In genomic region chr5:43042176-43042625, GRCh38 we compare ENCODE assay signal across 8 cellular contexts. TPM values are rescaled to one million over a fixed set of nuclear protein-coding genes. Genes with fewer than 3 reads are reported as not detected.
DNase-seq lines count a peak whose midpoint lies in the region; ATAC-seq and TF ChIP-seq lines count a peak whose summit lies in the region.

No MANE protein-coding gene starts in this region.

- no peak overlapping the region for H2BK5ac ChIP-seq in neuronal stem cell (ENCODE audit: low read length)

- POLR2A ChIA-PET in OCI-LY7 (lab: Charles Lee), result interaction anchor here (0.6 to 3.2 kb wide), 17 partner anchors 9 to 442 kb away, joined by 3 to 55 read pairs (median 7); partner anchors contain the start of genes TMEM267 and ZNF131

- peaks cover 3% of the 10 kb centered on the region for H3K79me1 ChIP-seq in neuronal stem cell (ENCODE audit: low read depth, low read length)

- H2AFZ ChIP-seq in OCI-LY7 (ENCODE audit: low read length) (peak overlapping the region; percentile 95), neuronal stem cell (ENCODE audit: low read length) (peak overlapping the region; percentile 87)

- CTCF ChIA-PET in OCI-LY7 (lab: Charles Lee; ENCODE audit: unreplicated experiment), result interaction anchor here (0.8 to 1.3 kb wide), 3 partner anchors 23 to 442 kb away, joined by 3 to 7 read pairs (median 5); partner anchors contain the start of gene TMEM267

- H3K4me1 ChIP-seq in OCI-LY7 (ENCODE audit: insufficient read depth, low read length, poor library complexity, severe bottlenecking) (peaks cover 25% of the 10 kb centered on the region), neuronal stem cell (ENCODE audit: control insufficient read depth in 2 of 2, insufficient read depth in 1 of 2, low read depth in 1 of 2, low read length in 2 of 2) (peaks cover 2 to 16% of the 10 kb centered on the region in 2 donors), thyroid gland (peaks cover 18 to 20% of the 10 kb centered on the region in 2 donors)

- ATAC-seq in GM19468 (IDR thresholded peaks at IDR 0.05; ENCODE audit: extremely low read depth, unreplicated experiment), result peak; percentile 8

- H3K9me2 ChIP-seq in OCI-LY7 (ENCODE audit: insufficient read depth, low read length), result no peaks in the 10 kb centered on the region

- DNase-seq in COR-L47 (lab: John Stamatoyannopoulos, UW) (peak; percentile 77), HS-27A (ENCODE audit: low read depth) (peak; percentile 55), OCI-LY7 (ENCODE audit: low spot score) (peak; percentile 91), fibroblast of the aortic adventitia (ENCODE audit: low read depth) (peak; percentile 70), neuronal stem cell (ENCODE audit: low spot score) (peak; percentile 75), thyroid gland (peak; percentile 52 to 55)
- peak; percentile 81 for DNase-seq in activated T-helper 1 cell treated with anti-CD3 and anti-CD28 coated beads, Interleukin-12 subunit alpha, Interleukin-12 subunit beta, Interleukin-2, Interleukin-4 antibody, amounts not matched to agents 30 ng/mL and 10 ng/mL and 1 ng/mL, durations not matched to agents 14 hours and 24 hours and 36 hours (ENCODE audit: low spot score)

- H3K23ac ChIP-seq in neuronal stem cell (ENCODE audit: low read depth, low read length, poor library complexity), result peak overlapping the region; percentile 32

- H3K27me3 ChIP-seq in neuronal stem cell (ENCODE audit: control insufficient read depth in 3 of 3, insufficient read depth in 3 of 3, low read depth in 1 of 3, low read length in 3 of 3), result peaks cover 0 to 81% (median 18%) of the 10 kb centered on the region in 3 experiments
- H3K27me3 ChIP-seq in thyroid gland, result peaks cover 39% of the 10 kb centered on the region

- H2AK5ac ChIP-seq in neuronal stem cell (ENCODE audit: low read depth, low read length), result no peak overlapping the region

- no peaks in the 10 kb centered on the region for H3K27me3 Mint-ChIP-seq in activated T-helper 1 cell treated with anti-CD3 and anti-CD28 coated beads, Interleukin-12 subunit alpha, Interleukin-12 subunit beta, Interleukin-2, Interleukin-4 antibody, amounts not matched to agents 30 ng/mL and 10 ng/mL and 1 ng/mL, durations not matched to agents 14 hours and 24 hours and 36 hours (ENCODE audit: insufficient read depth)

- no TSS peak for BruUV-seq in OCI-LY7 (replicated peaks; lab: Mats Ljungman, UMichigan)

- H2BK120ac ChIP-seq in neuronal stem cell (ENCODE audit: low read depth, low read length), result no peak overlapping the region

- peak overlapping the region; percentile 53 for H3K18ac ChIP-seq in neuronal stem cell (ENCODE audit: low read length)

- no peak overlapping the region for H3K4ac ChIP-seq in neuronal stem cell (ENCODE audit: low read length)

- H4K8ac ChIP-seq in neuronal stem cell (ENCODE audit: low read depth, low read length), result no peak overlapping the region

- no peaks in the 10 kb centered on the region for H3K9me3 ChIP-seq in OCI-LY7 (ENCODE audit: low read length)
- H3K9me3 ChIP-seq in neuronal stem cell (replicated peaks in 1 of 2; ENCODE audit: control insufficient read depth in 2 of 2, insufficient read depth in 1 of 2, low read depth in 1 of 2, low read length in 2 of 2), result peaks cover 0 to 4% of the 10 kb centered on the region in 2 donors
- H3K9me3 ChIP-seq in thyroid gland, result no peaks in the 10 kb centered on the region

- no peaks in the 10 kb centered on the region for H4K20me1 ChIP-seq in OCI-LY7 (ENCODE audit: insufficient read depth, low read length)

- no peak overlapping the region for H4K91ac ChIP-seq in neuronal stem cell (ENCODE audit: low read depth, low read length, poor library complexity)

- H3K9ac ChIP-seq in neuronal stem cell (ENCODE audit: low read depth, low read length, poor library complexity), result peak overlapping the region; percentile 66

- no peak for TF ChIP-seq POLR2A in thyroid gland (IDR thresholded peaks at IDR 0.05)

- H3K27ac ChIP-seq in OCI-LY7 (ENCODE audit: low read depth, low read length, poor library complexity, severe bottlenecking) (peak overlapping the region; percentile 95), neuronal stem cell (replicated peaks; ENCODE audit: low read length) (no peak overlapping the region), thyroid gland (peak overlapping the region; percentile 88 to 91 (median 88))

- no peak overlapping the region for H2BK15ac ChIP-seq in neuronal stem cell (ENCODE audit: low read length)

- no peak overlapping the region for H3K14ac ChIP-seq in neuronal stem cell (ENCODE audit: low read length)

- H3K9me3 Mint-ChIP-seq in activated T-helper 1 cell treated with anti-CD3 and anti-CD28 coated beads, Interleukin-12 subunit alpha, Interleukin-12 subunit beta, Interleukin-2, Interleukin-4 antibody, amounts not matched to agents 30 ng/mL and 10 ng/mL and 1 ng/mL, durations not matched to agents 14 hours and 24 hours and 36 hours, result no peaks in the 10 kb centered on the region

- peak overlapping the region; percentile 95 for H3K4me2 ChIP-seq in OCI-LY7 (ENCODE audit: low read length)
- peak overlapping the region; percentile 96 for H3K4me2 ChIP-seq in neuronal stem cell (ENCODE audit: insufficient read depth, low read length, poor library complexity, severe bottlenecking)

- H3K27ac Mint-ChIP-seq in activated T-helper 1 cell treated with anti-CD3 and anti-CD28 coated beads, Interleukin-12 subunit alpha, Interleukin-12 subunit beta, Interleukin-2, Interleukin-4 antibody, amounts not matched to agents 30 ng/mL and 10 ng/mL and 1 ng/mL, durations not matched to agents 14 hours and 24 hours and 36 hours, result peak overlapping the region; percentile 86

- intact Hi-C loops in OCI-LY7 (cut with micrococcal nuclease; ENCODE audit: unreplicated experiment), result loop anchor here (1.0 to 5.0 kb wide), 2 partner anchors 63 to 90 kb away; no protein-coding TSS in a partner anchor
- intact Hi-C loops in activated T-helper 1 cell treated with anti-CD3 and anti-CD28 coated beads, Interleukin-12 subunit alpha, Interleukin-12 subunit beta, Interleukin-2, Interleukin-4 antibody, amounts not matched to agents 30 ng/mL and 10 ng/mL and 1 ng/mL, durations not matched to agents 14 hours and 24 hours and 36 hours (cut with micrococcal nuclease), result loop anchor here (1.0 kb wide), 3 partner anchors 22 to 347 kb away; partner anchors contain the start of gene HMGCS1
- intact Hi-C loops in thyroid gland (cut with DNase I), result no loop called here

- peak overlapping the region; percentile 82 for H3K4me3 Mint-ChIP-seq in activated T-helper 1 cell treated with anti-CD3 and anti-CD28 coated beads, Interleukin-12 subunit alpha, Interleukin-12 subunit beta, Interleukin-2, Interleukin-4 antibody, amounts not matched to agents 30 ng/mL and 10 ng/mL and 1 ng/mL, durations not matched to agents 14 hours and 24 hours and 36 hours

- no peaks in the 10 kb centered on the region for H3K36me3 Mint-ChIP-seq in activated T-helper 1 cell treated with anti-CD3 and anti-CD28 coated beads, Interleukin-12 subunit alpha, Interleukin-12 subunit beta, Interleukin-2, Interleukin-4 antibody, amounts not matched to agents 30 ng/mL and 10 ng/mL and 1 ng/mL, durations not matched to agents 14 hours and 24 hours and 36 hours (ENCODE audit: low read depth)

- no CpG with 5 or more reads among the region's 44 CpGs for WGBS in neuronal stem cell (ENCODE audit: extremely low coverage in 2 of 2, insufficient read length in 2 of 2, insufficient replicate concordance in 1 of 2), 2 donors
- 3 to 4% methylated on average over 24 of the region's 44 CpGs for WGBS in thyroid gland, 2 donors

- peaks cover 49% of the 10 kb centered on the region for H3K4me1 Mint-ChIP-seq in activated T-helper 1 cell treated with anti-CD3 and anti-CD28 coated beads, Interleukin-12 subunit alpha, Interleukin-12 subunit beta, Interleukin-2, Interleukin-4 antibody, amounts not matched to agents 30 ng/mL and 10 ng/mL and 1 ng/mL, durations not matched to agents 14 hours and 24 hours and 36 hours (ENCODE audit: low read depth)

- H3K79me2 ChIP-seq in OCI-LY7 (ENCODE audit: insufficient read depth, low read depth, low read length), result peaks cover 19% of the 10 kb centered on the region; the same call in 1 of the 2 replicates

- TF ChIP-seq CTCF in OCI-LY7 (conservative IDR thresholded peaks at IDR 0.05; ENCODE audit: low read length) (peak; percentile 56), fibroblast of the aortic adventitia (IDR thresholded peaks at IDR 0.05; ENCODE audit: insufficient read depth, low read length) (peak; percentile 31), thyroid gland (IDR thresholded peaks at IDR 0.05) (no peak)

- no peak overlapping the region for H2BK12ac ChIP-seq in neuronal stem cell (ENCODE audit: low read length)

- H3K4me3 ChIP-seq in OCI-LY7 (ENCODE audit: low read depth, low read length, poor library complexity, severe bottlenecking) (peak overlapping the region; percentile 70), fibroblast of the aortic adventitia (ENCODE audit: low read depth, low read length) (peak overlapping the region; percentile 79), neuronal stem cell (ENCODE audit: low read length in 2 of 2) (peak overlapping the region; percentile 58 to 66), thyroid gland (replicated peaks in 1 of 3) (peak overlapping the region in 2 of 3 donors; percentile 45 to 47)

- H3K36me3 ChIP-seq in OCI-LY7 (ENCODE audit: insufficient read depth, low read length) (no peaks in the 10 kb centered on the region), neuronal stem cell (replicated peaks in 1 of 2; ENCODE audit: control insufficient read depth in 2 of 2, insufficient read depth in 2 of 2, low read length in 2 of 2) (peaks cover 0 to 3% of the 10 kb centered on the region in 2 donors), thyroid gland (no peaks in the 10 kb centered on the region)

RNA-seq across cellular contexts. Expression of gene ANXA2R, which starts 2.1 kb away (rescaled TPM):
- 13.5 and 15.4 TPM in 2 replicates for total RNA-seq in OCI-LY7 (2014; rRNA removed; shearing (Covaris generic))
- total RNA-seq in OCI-LY7 (2022) (11.4 and 15.1 TPM in 2 replicates), fibroblast of the aortic adventitia (ENCODE audit: low replicate concordance) (3.0 and 3.4 TPM in 2 replicates), thyroid gland (1 to 10 TPM; 1.2 to 6.3 (median 4.0) TPM)
- 0.88 and 0.93 TPM in 2 replicates for total RNA-seq in activated T-helper 1 cell treated with anti-CD3 and anti-CD28 coated beads, Interleukin-12 subunit alpha, Interleukin-12 subunit beta, Interleukin-2, Interleukin-4 antibody, amounts not matched to agents 30 ng/mL and 10 ng/mL and 1 ng/mL, durations not matched to agents 14 hours and 24 hours and 36 hours
- 0.07 TPM for polyA plus RNA-seq in neuronal stem cell (2013, experiment 1 of 2)
- 0.07 TPM for polyA plus RNA-seq in neuronal stem cell (2013, experiment 2 of 2)

Comparison
In these comparisons a context has a peak if more than half of its experiments do, and no peak if none do; other contexts are left out.
1. CTCF ChIP-seq: peak in OCI-LY7 (single experiment) and fibroblast of the aortic adventitia (single experiment); none in thyroid gland (0 of 6).
2. Peak in every context shown above with its lines, with median percentiles within 50 percentile points of each other: DNase-seq and H3K4me3 ChIP-seq.